ENCODE assay signal across 16 cellular contexts in genomic region chr6:55875420-55875819, GRCh38. TPM values are rescaled to one million over a fixed set of nuclear protein-coding genes. Genes with fewer than 3 reads are reported as not detected.
A peak's percentile ranks its signal among the peaks of the same experiment; 100 is the strongest.
DNase-seq lines count a peak whose midpoint lies in the region; ATAC-seq, FAIRE-seq and TF ChIP-seq lines count a peak whose summit lies in the region.
"Had no signal": no experiment of that assay in that cellular context is flagged by ENCODE, and none has a peak within 500 bp of the region (broad histone marks: within the 10 kb centered on the region; RNA-seq: fewer than 3 reads in every experiment).

Gene BMP5 (minus strand): TSS chr6:55875590. CDS start chr6:55874865, 725 bp downstream.

- H3K27me3 ChIP-seq in heart left ventricle = peaks cover 0 to 3% (median 0%) of the 10 kb centered on the region in 9 donors
- H3K27me3 ChIP-seq in upper lobe of right lung = no peaks in the 10 kb centered on the region
- H3K27me3 ChIP-seq in PC-3 (ENCODE audit: low read length) = no peaks in the 10 kb centered on the region
- H3K27me3 ChIP-seq: body of pancreas, testis had no signal

- peak within 1 kb of the TSS; percentile 6 to 52 (median 34) for H3K4me3 ChIP-seq in heart left ventricle
- peak within 1 kb of the TSS; percentile 32 for H3K4me3 ChIP-seq in upper lobe of right lung
- no peak within 1 kb of the TSS for H3K4me3 ChIP-seq in PC-3 (ENCODE audit: low read length)
- H3K4me3 ChIP-seq: body of pancreas, testis had no signal

- TF ChIP-seq CTCF in heart left ventricle (IDR thresholded peaks at IDR 0.05) (no peak), upper lobe of right lung (IDR thresholded peaks at IDR 0.05) (no peak), PC-3 (conservative IDR thresholded peaks at IDR 0.05; ENCODE audit: low read depth, low read length) (no peak)

- 47 to 57% (median 50%) methylated on average over 1 of the region's 1 CpG for WGBS in heart left ventricle, 4 donors

- H3K9me3 ChIP-seq in heart left ventricle (no peaks in the 10 kb centered on the region), upper lobe of right lung (no peaks in the 10 kb centered on the region), PC-3 (ENCODE audit: low read length) (no peaks in the 10 kb centered on the region)
- H3K9me3 ChIP-seq: body of pancreas, SK-N-SH, testis had no signal

- no peak within 1 kb of the TSS for H2AFZ ChIP-seq in PC-3 (ENCODE audit: low read length)

- no peaks in the 10 kb centered on the region for H3K4me1 ChIP-seq in heart left ventricle
- no peaks in the 10 kb centered on the region for H3K4me1 ChIP-seq in upper lobe of right lung
- H3K4me1 ChIP-seq in PC-3 (ENCODE audit: insufficient read depth, low read length) = peaks cover 2% of the 10 kb centered on the region
- H3K4me1 ChIP-seq: body of pancreas, testis had no signal

- H4K20me1 ChIP-seq in PC-3 (ENCODE audit: low read length) = no peaks in the 10 kb centered on the region

- no peak within 1 kb of the TSS for H3K9ac ChIP-seq in PC-3 (ENCODE audit: low read length)
- H3K9ac ChIP-seq: SK-N-SH had no signal

- peak; percentile 56 for FAIRE-seq in islet of Langerhans (lab: Jason Lieb, UNC)
- FAIRE-seq: GM12892 had no signal

- no peaks in the 10 kb centered on the region for H3K79me2 ChIP-seq in PC-3 (ENCODE audit: low read length)

- ATAC-seq in heart left ventricle = no peak
- no peak for ATAC-seq in left ventricle myocardium superior
- no peak for ATAC-seq in upper lobe of right lung
- no peak for ATAC-seq in PC-3
- no peak for ATAC-seq in HG03432 (IDR thresholded peaks at IDR 0.05; ENCODE audit: unreplicated experiment)
- no peak for ATAC-seq in HG03520 (IDR thresholded peaks at IDR 0.05; ENCODE audit: unreplicated experiment)
- ATAC-seq: body of pancreas, left lobe of liver had no signal

- intact Hi-C loops in heart left ventricle (cut with DNase I) = loop anchor here in 1 of 10 donors (10.0 kb wide), 2 partner anchors 79 to 301 kb away; partner anchors contain the start of gene HMGCLL1
- intact Hi-C loops in left ventricle myocardium superior (cut with micrococcal nuclease) = no loop called here
- intact Hi-C loops in upper lobe of right lung (cut with DNase I) = no loop called here
- intact Hi-C loops in PC-3 (cut with micrococcal nuclease) = no loop called here

- POLR2A ChIA-PET in PC-3 (lab: Charles Lee; ENCODE audit: unreplicated experiment) = no interaction called here

- H3K27ac ChIP-seq in heart left ventricle = peak within 1 kb of the TSS in 9 of 12 donors; percentile 4 to 59 (median 40)
- peak within 1 kb of the TSS; percentile 37 for H3K27ac ChIP-seq in upper lobe of right lung
- H3K27ac ChIP-seq in PC-3 (ENCODE audit: low read length) = no peak within 1 kb of the TSS
- H3K27ac ChIP-seq: body of pancreas, testis had no signal

- no peaks in the 10 kb centered on the region for H3K9me2 ChIP-seq in PC-3 (replicated peaks; ENCODE audit: low read length)
- H3K9me2 ChIP-seq: SK-N-SH had no signal

- CTCF ChIA-PET in PC-3 (lab: Charles Lee) = no interaction called here

- H3F3A ChIP-seq in PC-3 (ENCODE audit: low read length, unreplicated experiment) = no peaks in the 10 kb centered on the region

- no TSS peak for BruUV-seq in PC-3 (replicated peaks; lab: Mats Ljungman, UMichigan)

- no peak for TF ChIP-seq POLR2A in heart left ventricle (IDR thresholded peaks at IDR 0.05)

- H3K4me2 ChIP-seq in PC-3 (ENCODE audit: low read length) = no peak within 1 kb of the TSS
- H3K4me2 ChIP-seq: SK-N-SH had no signal

- no peak for DNase-seq in heart left ventricle
- no peak for DNase-seq in left ventricle myocardium superior
- peak; percentile 64 for DNase-seq in SW480 (ENCODE audit: low spot score)
- no peak for DNase-seq in upper lobe of right lung
- no peak for DNase-seq in PC-3
- DNase-seq: body of pancreas, DMS153, retina, SK-N-SH, testis had no signal

- H3K36me3 ChIP-seq in heart left ventricle (no peaks in the 10 kb centered on the region), upper lobe of right lung (no peaks in the 10 kb centered on the region), PC-3 (ENCODE audit: low read depth, low read length) (no peaks in the 10 kb centered on the region)

RNA-seq across cellular contexts. Expression of gene BMP5, which starts in this region (rescaled TPM):
- total RNA-seq in heart left ventricle (1 to 10 TPM in 8 of 9 donors, under 1 TPM in 1; 0.86 to 5.8 (median 2.2) TPM), left ventricle myocardium superior (2.8 TPM), upper lobe of right lung (14.4 TPM), PC-3 (2014; rRNA removed) (not detected in 2 replicates)
- 1 to 10 TPM; 1.9 to 4.1 TPM for polyA plus RNA-seq in heart left ventricle
- total RNA-seq: LHCN-M2 had no signal
